In genomic region chr9:4689013-4689412, GRCh38 we compare ENCODE assay signal across 1 cellular context.
TF ChIP-seq lines count a peak whose summit lies in the region.

No MANE protein-coding gene starts in this region.

TF ChIP-seq in GM12878, 131 proteins besides CTCF, POLR2A, EP300 and RAD21:
- no peak for TF ChIP-seq IKZF2 (IDR thresholded peaks at IDR 0.05)
- no peak for TF ChIP-seq ZNF217 (IDR thresholded peaks at IDR 0.05)
- no peak for TF ChIP-seq ZBTB40 (IDR thresholded peaks at IDR 0.05; ENCODE audit: borderline replicate concordance)
- no peak for TF ChIP-seq TCF12 (IDR thresholded peaks at IDR 0.05; ENCODE audit: low read depth, low read length)
- TF ChIP-seq ZBED1 (IDR thresholded peaks at IDR 0.05; ENCODE audit: borderline replicate concordance), result no peak
- no peak for TF ChIP-seq CBFB (IDR thresholded peaks at IDR 0.05; ENCODE audit: low read depth)
- no peak for TF ChIP-seq TBL1XR1 (IDR thresholded peaks at IDR 0.05; ENCODE audit: low read depth, low read length)
- no peak for TF ChIP-seq HDAC6 (IDR thresholded peaks at IDR 0.05; ENCODE audit: unreplicated experiment)
- TF ChIP-seq FOXK2 (IDR thresholded peaks at IDR 0.05), result no peak
- no peak for TF ChIP-seq PRDM15 (CRISPR knock-in tag; IDR thresholded peaks at IDR 0.05)
- TF ChIP-seq FOS (IDR thresholded peaks at IDR 0.05; ENCODE audit: borderline replicate concordance, extremely low read depth, insufficient read length), result no peak
- TF ChIP-seq HCFC1 (IDR thresholded peaks at IDR 0.05; ENCODE audit: low read length), result no peak
